Comparison of ENCODE assay signal across 29 cellular contexts in the genomic region with DNA sequence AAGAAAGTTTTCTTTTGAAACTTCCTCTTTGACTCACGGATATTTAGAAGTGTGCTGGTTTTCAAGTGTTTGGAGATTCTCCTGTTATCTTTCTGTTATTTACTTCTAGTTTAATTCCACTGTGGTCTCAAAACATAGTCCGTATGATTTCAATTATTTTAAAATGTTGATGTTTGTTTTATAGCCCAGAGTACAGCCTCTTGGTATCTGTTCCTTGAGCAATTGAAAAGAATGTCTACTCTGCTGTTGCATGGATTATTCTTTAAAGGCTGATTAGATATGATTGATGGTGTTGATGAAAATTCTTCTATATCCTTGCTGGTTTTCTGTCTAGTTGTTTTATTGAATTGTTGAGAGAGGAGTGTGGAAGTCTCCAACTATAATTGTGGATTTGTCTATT.
"Had no signal": no experiment of that assay in that cellular context is flagged by ENCODE, and none has a peak within 500 bp of the region (broad histone marks: within the 10 kb centered on the region; RNA-seq: fewer than 3 reads in every experiment).

No MANE protein-coding gene starts in this region.

- DNase-seq: effector CD8-positive, alpha-beta T cell; endodermal cell; foreskin fibroblast; gastrocnemius medialis; head of caudate nucleus; kidney; mucosa of descending colon; naive B cell; right lobe of liver; small intestine; stimulated activated CD4-positive, alpha-beta T cell treated with anti-CD3 and anti-CD28 coated beads, Interleukin-12 subunit alpha, Interleukin-12 subunit beta, amount 100 ng/mL, for 4 hours; stimulated activated CD4-positive, alpha-beta T cell treated with anti-CD3 and anti-CD28 coated beads, Interleukin-1b, Interleukin-23, amount 100 ng/mL, for 48 hours; stimulated activated CD4-positive, alpha-beta T cell treated with anti-CD3 and anti-CD28 coated beads, Interleukin-4, amount 100 ng/mL, for 1 hour; stimulated activated CD8-positive, alpha-beta memory T cell treated with anti-CD3 and anti-CD28 coated beads, Interleukin-4, amount 100 ng/mL, for 48 hours; stimulated activated naive CD4-positive, alpha-beta T cell; stomach; thyroid gland; trophoblast cell had no signal

- H3K36me3 Mint-ChIP-seq: memory B cell; natural killer cell treated with Interleukin-12 subunit alpha and Interleukin-12 subunit beta and Interleukin-15 and Interleukin-18, amount 100 ng/mL, for 72 hours had no signal

- H3K4me1 ChIP-seq: esophagus muscularis mucosa, gastrocnemius medialis, parathyroid adenoma, right lobe of liver, stomach, vagina had no signal

- H3K9me3 ChIP-seq: esophagus muscularis mucosa, gastrocnemius medialis, mucosa of descending colon, neutrophil, right lobe of liver, stomach, thyroid gland, vagina had no signal

- H3K4me1 Mint-ChIP-seq: endodermal cell, memory B cell, naive B cell, neural crest cell had no signal

- H3K4me3 ChIP-seq: esophagus muscularis mucosa, gastrocnemius medialis, lung, mucosa of descending colon, right lobe of liver, stomach, thyroid gland, vagina had no signal

- H3K27me3 ChIP-seq: esophagus muscularis mucosa, gastrocnemius medialis, neutrophil, right lobe of liver, stomach, thyroid gland, vagina had no signal

- H3K27ac Mint-ChIP-seq: dendritic cell treated with granulocyte-macrophage colony-stimulating factor and Interleukin-4, amounts not matched to agents 40 ng/mL and 50 ng/mL, for 4 days; endodermal cell; memory B cell; naive B cell; natural killer cell treated with Interleukin-12 subunit alpha and Interleukin-12 subunit beta and Interleukin-15 and Interleukin-18, amount 100 ng/mL, for 72 hours; progenitor cell of endocrine pancreas had no signal

- H3K4me3 Mint-ChIP-seq: dendritic cell treated with granulocyte-macrophage colony-stimulating factor and Interleukin-4, amounts not matched to agents 40 ng/mL and 50 ng/mL, for 4 days; endodermal cell; memory B cell; naive B cell; natural killer cell treated with Interleukin-12 subunit alpha and Interleukin-12 subunit beta and Interleukin-15 and Interleukin-18, amount 100 ng/mL, for 72 hours; neural crest cell had no signal

- H3K9me3 Mint-ChIP-seq: dendritic cell treated with granulocyte-macrophage colony-stimulating factor and Interleukin-4, amounts not matched to agents 40 ng/mL and 50 ng/mL, for 4 days; endodermal cell; naive B cell; natural killer cell treated with Interleukin-12 subunit alpha and Interleukin-12 subunit beta and Interleukin-15 and Interleukin-18, amount 100 ng/mL, for 72 hours; neural crest cell had no signal

- ATAC-seq: gastrocnemius medialis; left lobe of liver; mucosa of descending colon; natural killer cell treated with Interleukin-12 subunit alpha and Interleukin-12 subunit beta and Interleukin-15 and Interleukin-18, amount 100 ng/mL, for 72 hours; right lobe of liver had no signal

- H3K27me3 Mint-ChIP-seq: dendritic cell treated with granulocyte-macrophage colony-stimulating factor and Interleukin-4, amounts not matched to agents 40 ng/mL and 50 ng/mL, for 4 days had no signal

- H3K36me3 ChIP-seq: esophagus muscularis mucosa, gastrocnemius medialis, neutrophil, right lobe of liver, stomach, thyroid gland, vagina had no signal
